ENCODE assay signal across 8 cellular contexts in genomic region chr7:91265693-91266066, GRCh38. TPM values are rescaled to one million over a fixed set of nuclear protein-coding genes. Genes with fewer than 3 reads are reported as not detected.
A peak's percentile ranks its signal among the peaks of the same experiment; 100 is the strongest.
DNase-seq lines count a peak whose midpoint lies in the region; ATAC-seq, FAIRE-seq and TF ChIP-seq lines count a peak whose summit lies in the region.

No MANE protein-coding gene starts in this region.

- no peak overlapping the region for H3K27ac ChIP-seq in SJSA1

- FAIRE-seq in HTR-8/SVneo (lab: Jason Lieb, UNC) = no peak

- no peaks in the 10 kb centered on the region; the same call in 1 of the 2 replicates for H3K27me3 ChIP-seq in SJSA1 (replicated peaks)

- H3K9me3 ChIP-seq in SJSA1 (replicated peaks) = no peaks in the 10 kb centered on the region

- H3K4me1 ChIP-seq in SJSA1 (replicated peaks) = peaks cover 19% of the 10 kb centered on the region

- TF ChIP-seq POLR2A in GM18505 (IDR thresholded peaks at IDR 0.05; ENCODE audit: borderline replicate concordance, extremely low read depth, insufficient read depth, insufficient read length) = no peak

- DNase-seq in SJSA1 (ENCODE audit: low read depth in 1 of 2, low spot score in 2 of 2) (no peak), fibroblast of villous mesenchyme (ENCODE audit: low read depth) (no peak), retinal pigment epithelial cell (ENCODE audit: low read depth) (no peak), HTR-8/SVneo (ENCODE audit: insufficient read length, low spot score) (no peak), SIG-M5 (lab: John Stamatoyannopoulos, UW) (no peak)
- no peak for DNase-seq in stimulated activated CD4-positive, alpha-beta T cell treated with anti-CD3 and anti-CD28 coated beads, Interleukin-2, amount 100 ng/mL, for 24 hours

- H3K36me3 ChIP-seq in SJSA1 = peaks cover 17% of the 10 kb centered on the region

- peak overlapping the region; percentile 72; the same call in 1 of the 2 replicates for H3K4me3 ChIP-seq in GM08714 (ENCODE audit: low read length)
- H3K4me3 ChIP-seq in SJSA1 = peak overlapping the region; percentile 76
- H3K4me3 ChIP-seq in fibroblast of villous mesenchyme (ENCODE audit: low read depth, low read length) = peak overlapping the region; percentile 76
- peak overlapping the region; percentile 81 for H3K4me3 ChIP-seq in retinal pigment epithelial cell (ENCODE audit: low read length)

- no peak for ATAC-seq in GM18505 (IDR thresholded peaks at IDR 0.05; ENCODE audit: unreplicated experiment)

- no peak for TF ChIP-seq CTCF in fibroblast of villous mesenchyme (IDR thresholded peaks at IDR 0.05; ENCODE audit: insufficient read depth, low read depth, low read length)
- TF ChIP-seq CTCF in retinal pigment epithelial cell (conservative IDR thresholded peaks at IDR 0.05; ENCODE audit: low read depth, low read length) = no peak

RNA-seq across cellular contexts. Expression of gene FZD1, which starts 1.4 kb away (rescaled TPM):
- total RNA-seq in SJSA1 (2014; rRNA removed; shearing (Covaris generic)) = 9.9 and 11.6 TPM in 2 replicates
- 5.2 and 9.0 TPM in 2 replicates for total RNA-seq in fibroblast of villous mesenchyme
